Comparison of ENCODE assay signal across 8 cellular contexts in the genomic region with DNA sequence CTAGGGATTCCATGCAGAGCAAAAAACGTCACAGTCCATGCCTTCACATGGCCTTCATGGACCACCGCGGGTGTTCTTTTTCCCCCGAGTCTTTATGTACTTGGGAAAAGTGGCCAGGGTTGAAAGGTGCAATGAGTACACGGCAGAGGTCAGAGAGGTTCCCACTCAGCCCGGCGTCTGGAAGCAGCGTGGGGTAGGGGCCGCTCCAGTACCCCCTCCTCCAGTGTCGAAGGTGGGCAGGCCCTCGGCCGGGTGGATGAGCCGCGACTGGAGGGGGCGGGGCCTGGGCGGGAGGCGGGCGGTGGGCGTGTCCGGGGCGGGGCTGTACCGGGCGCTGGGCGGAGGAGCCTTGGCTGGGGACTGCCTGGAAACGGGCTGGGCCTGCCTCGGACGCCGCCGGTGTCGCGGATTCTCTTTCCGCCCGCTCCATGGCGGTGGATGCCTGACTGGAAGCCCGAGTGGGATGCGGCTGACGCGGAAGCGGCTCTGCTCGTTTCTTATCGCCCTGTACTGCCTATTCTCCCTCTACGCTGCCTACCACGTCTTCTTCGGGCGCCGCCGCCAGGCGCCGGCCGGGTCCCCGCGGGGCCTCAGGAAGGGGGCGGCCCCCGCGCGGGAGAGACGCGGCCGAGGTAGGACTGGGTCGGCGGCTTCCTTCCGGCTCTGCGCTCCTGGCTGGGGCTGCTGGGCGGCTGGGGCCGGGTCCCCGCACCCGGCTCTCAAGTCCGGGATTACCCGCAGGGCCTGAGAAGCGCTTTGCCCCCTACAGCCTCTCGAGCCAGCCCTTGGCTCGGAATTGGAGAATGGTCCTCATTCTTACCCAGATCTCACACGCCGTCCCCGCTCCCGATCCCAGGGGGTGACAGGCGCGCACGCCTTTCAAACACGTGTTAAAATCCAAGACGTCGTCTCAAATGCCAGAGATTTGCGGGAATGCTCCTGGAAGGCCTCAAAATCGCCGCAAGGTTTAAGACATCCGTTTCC. TPM values are rescaled to one million over a fixed set of nuclear protein-coding genes. Genes with fewer than 3 reads are reported as not detected.
DNase-seq lines count a peak whose midpoint lies in the region; ATAC-seq and TF ChIP-seq lines count a peak whose summit lies in the region.

A gene with protein sequence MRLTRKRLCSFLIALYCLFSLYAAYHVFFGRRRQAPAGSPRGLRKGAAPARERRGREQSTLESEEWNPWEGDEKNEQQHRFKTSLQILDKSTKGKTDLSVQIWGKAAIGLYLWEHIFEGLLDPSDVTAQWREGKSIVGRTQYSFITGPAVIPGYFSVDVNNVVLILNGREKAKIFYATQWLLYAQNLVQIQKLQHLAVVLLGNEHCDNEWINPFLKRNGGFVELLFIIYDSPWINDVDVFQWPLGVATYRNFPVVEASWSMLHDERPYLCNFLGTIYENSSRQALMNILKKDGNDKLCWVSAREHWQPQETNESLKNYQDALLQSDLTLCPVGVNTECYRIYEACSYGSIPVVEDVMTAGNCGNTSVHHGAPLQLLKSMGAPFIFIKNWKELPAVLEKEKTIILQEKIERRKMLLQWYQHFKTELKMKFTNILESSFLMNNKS (plus strand): TSS at position 412 of the 984 bp plus-strand sequence. CDS start 52 bp downstream, at position 464.

- H3K27ac ChIP-seq in HL-60 (replicated peaks) = peak within 1 kb of the TSS; percentile 85

- POLR2A ChIA-PET in activated CD8-positive, alpha-beta memory T cell treated with anti-CD3 and anti-CD28 coated beads for 36 hours (lab: Charles Lee) = no interaction called here

- TF ChIP-seq CTCF in HL-60 (IDR thresholded peaks at IDR 0.05; ENCODE audit: insufficient read depth, low read length) = no peak

- H3K27me3 ChIP-seq in HL-60 (ENCODE audit: insufficient read depth, poor library complexity, severe bottlenecking) = no peaks in the 10 kb centered on the region

- CTCF ChIA-PET in activated CD8-positive, alpha-beta memory T cell treated with anti-CD3 and anti-CD28 coated beads for 36 hours (lab: Charles Lee) = no interaction called here

- peak; percentile 36 for DNase-seq in CMK (ENCODE audit: low read depth)
- peak; percentile 40 to 77 for DNase-seq in HL-60 (ENCODE audit: low read depth in 1 of 2, low spot score in 1 of 2)
- peak; percentile 66 for DNase-seq in NK-92 treated with Interleukin-12 subunit alpha and Interleukin-12 subunit beta, amount 100 ng/mL, for 24 hours (lab: John Stamatoyannopoulos, UW)
- DNase-seq in effector CD8-positive, alpha-beta T cell (lab: John Stamatoyannopoulos, UW) = peak; percentile 76
- peak; percentile 85 for DNase-seq in medulla oblongata (ENCODE audit: extremely low spot score)
- DNase-seq in stimulated activated CD8-positive, alpha-beta memory T cell treated with anti-CD3 and anti-CD28 coated beads, Interleukin-12 subunit alpha, Interleukin-12 subunit beta, amount 100 ng/mL, for 24 hours (ENCODE audit: extremely low read depth) = peak; percentile 67

- H3K4me3 ChIP-seq in HL-60 (replicated peaks; ENCODE audit: insufficient read depth, low read length) = peak within 1 kb of the TSS; percentile 85

- ATAC-seq in GM19463 (IDR thresholded peaks at IDR 0.05; ENCODE audit: unreplicated experiment) = peak; percentile 95

RNA-seq across cellular contexts. Expression of the gene that starts here (rescaled TPM):
- total RNA-seq in activated CD8-positive, alpha-beta memory T cell treated with anti-CD3 and anti-CD28 coated beads for 36 hours = 10 to 100 TPM; 32.9 to 34.6 TPM

Comparison
In these comparisons a context has a peak if more than half of its experiments do, and no peak if none do; other contexts are left out.
1. Peak in every context shown above with its lines: DNase-seq, ATAC-seq, H3K4me3 ChIP-seq and H3K27ac ChIP-seq.